In genomic region chr1:54996359-54996868, GRCh38 we compare ENCODE assay signal across 8 cellular contexts. TPM values are rescaled to one million over a fixed set of nuclear protein-coding genes. Genes with fewer than 3 reads are reported as not detected.
DNase-seq lines count a peak whose midpoint lies in the region; ATAC-seq and TF ChIP-seq lines count a peak whose summit lies in the region.

No MANE protein-coding gene starts in this region.

- peaks cover 0 to 64% (median 18%) of the 10 kb centered on the region in 4 donors for H3K27me3 ChIP-seq in esophagus muscularis mucosa

- H3K79me2 ChIP-seq in OCI-LY7 (ENCODE audit: insufficient read depth, low read depth, low read length): no peaks in the 10 kb centered on the region

- peak overlapping the region in 5 of 10 donors; percentile 11 to 90 (median 70) for H3K27ac Mint-ChIP-seq in naive thymus-derived CD8-positive, alpha-beta T cell

- H4K20me1 ChIP-seq in OCI-LY7 (ENCODE audit: insufficient read depth, low read length): no peaks in the 10 kb centered on the region

- H3K4me3 ChIP-seq in OCI-LY7 (ENCODE audit: low read depth, low read length, poor library complexity, severe bottlenecking) (no peak overlapping the region), esophagus muscularis mucosa (no peak overlapping the region)

- H3K27me3 Mint-ChIP-seq in naive thymus-derived CD8-positive, alpha-beta T cell: peaks cover 23 to 50% (median 36%) of the 10 kb centered on the region in 5 donors

- H3K4me1 ChIP-seq in OCI-LY7 (ENCODE audit: insufficient read depth, low read length, poor library complexity, severe bottlenecking): no peaks in the 10 kb centered on the region
- H3K4me1 ChIP-seq in esophagus muscularis mucosa: peaks cover 9 to 11% (median 11%) of the 10 kb centered on the region in 4 donors

- no peak for TF ChIP-seq EP300 in esophagus muscularis mucosa (IDR thresholded peaks at IDR 0.05)

- H3K4me2 ChIP-seq in OCI-LY7 (ENCODE audit: low read length): no peak overlapping the region

- CTCF ChIA-PET in OCI-LY7 (lab: Charles Lee; ENCODE audit: unreplicated experiment): interaction anchor here (0.9 to 1.7 kb wide), 4 partner anchors 10 to 52 kb away, joined by 3 to 5 read pairs (median 4); no protein-coding TSS in a partner anchor

- no peak for TF ChIP-seq POLR2A in esophagus muscularis mucosa (IDR thresholded peaks at IDR 0.05; ENCODE audit: low read depth)

- no peaks in the 10 kb centered on the region for H3K9me3 ChIP-seq in OCI-LY7 (ENCODE audit: low read length)
- H3K9me3 ChIP-seq in esophagus muscularis mucosa: no peaks in the 10 kb centered on the region

- TF ChIP-seq CTCF in OCI-LY7 (conservative IDR thresholded peaks at IDR 0.05; ENCODE audit: low read length) (peak; percentile 88), esophagus muscularis mucosa (IDR thresholded peaks at IDR 0.05) (peak; percentile 70 to 84 (median 82))

- H3K9me2 ChIP-seq in OCI-LY7 (ENCODE audit: insufficient read depth, low read length): no peaks in the 10 kb centered on the region

- no peaks in the 10 kb centered on the region for H3K36me3 Mint-ChIP-seq in naive thymus-derived CD8-positive, alpha-beta T cell

- peaks cover 7 to 28% (median 21%) of the 10 kb centered on the region in 4 donors for H3K4me1 Mint-ChIP-seq in naive thymus-derived CD8-positive, alpha-beta T cell

- WGBS in esophagus muscularis mucosa: 6% methylated on average over 8 of the region's 23 CpGs

- H3K27ac ChIP-seq in OCI-LY7 (ENCODE audit: low read depth, low read length, poor library complexity, severe bottlenecking) (no peak overlapping the region), esophagus muscularis mucosa (replicated peaks in 1 of 4) (no peak overlapping the region)

- peaks cover 0 to 3% (median 0%) of the 10 kb centered on the region in 9 donors for H3K9me3 Mint-ChIP-seq in naive thymus-derived CD8-positive, alpha-beta T cell

- peak overlapping the region; percentile 34 to 71 (median 59) for H3K4me3 Mint-ChIP-seq in naive thymus-derived CD8-positive, alpha-beta T cell

- peak; percentile 62 for DNase-seq in NCI-H2196 (lab: John Stamatoyannopoulos, UW; ENCODE audit: unreplicated experiment)
- DNase-seq in NCI-H2196 treated with DMSO at 0.1 percent for 48 hours (lab: John Stamatoyannopoulos, UW; ENCODE audit: unreplicated experiment): no peak
- DNase-seq in OCI-LY7 (ENCODE audit: low spot score): peak; percentile 75
- DNase-seq in activated T-cell treated with anti-CD3 and anti-CD28 coated beads for 24 hours (ENCODE audit: low read depth): peak; percentile 71
- DNase-seq in esophagus muscularis mucosa (ENCODE audit: extremely low spot score): no peak
- peak; percentile 29 to 80 (median 66) for DNase-seq in naive thymus-derived CD8-positive, alpha-beta T cell
- DNase-seq in stimulated activated naive CD8-positive, alpha-beta T cell treated with anti-CD3 and anti-CD28 coated beads, Interleukin-15, Interleukin-2, amounts not matched to agents 100 U/mL and 50 U/mL, for 24 hours: peak; percentile 87

- ATAC-seq in HG03460 (IDR thresholded peaks at IDR 0.05; ENCODE audit: unreplicated experiment): peak; percentile 76
- ATAC-seq in naive thymus-derived CD8-positive, alpha-beta T cell: peak; percentile 85 to 90
- ATAC-seq in stimulated activated naive CD8-positive, alpha-beta T cell treated with anti-CD3 and anti-CD28 coated beads, Interleukin-15, Interleukin-2, amounts not matched to agents 100 U/mL and 50 U/mL, for 24 hours: peak; percentile 78

- no peak overlapping the region for H2AFZ ChIP-seq in OCI-LY7 (ENCODE audit: low read length)

- H3K36me3 ChIP-seq in OCI-LY7 (ENCODE audit: insufficient read depth, low read length): no peaks in the 10 kb centered on the region
- no peaks in the 10 kb centered on the region for H3K36me3 ChIP-seq in esophagus muscularis mucosa

- POLR2A ChIA-PET in OCI-LY7 (lab: Charles Lee): no interaction called here
- POLR2A ChIA-PET in naive thymus-derived CD8-positive, alpha-beta T cell (lab: Charles Lee): interaction anchor here (1.3 kb wide), 1 partner anchor 51 kb away, joined by 3 read pairs; no protein-coding TSS in a partner anchor

- BruUV-seq in OCI-LY7 (replicated peaks; lab: Mats Ljungman, UMichigan): no TSS peak

- intact Hi-C loops in OCI-LY7 (cut with micrococcal nuclease; ENCODE audit: unreplicated experiment) (loop anchor here (1.0 kb wide), 2 partner anchors 46 to 51 kb away; no protein-coding TSS in a partner anchor), esophagus muscularis mucosa (cut with DNase I) (loop anchor here (2.0 kb wide), 1 partner anchor 46 kb away; no protein-coding TSS in a partner anchor)

RNA-seq across cellular contexts. Expression of gene BSND, which starts 2.3 kb away (rescaled TPM):
- total RNA-seq in OCI-LY7 (2014; rRNA removed; shearing (Covaris generic)): not detected in 2 replicates
- not detected in 2 replicates for total RNA-seq in OCI-LY7 (2022)
- total RNA-seq in esophagus muscularis mucosa: not detected
- total RNA-seq in naive thymus-derived CD8-positive, alpha-beta T cell: not detected
- polyA plus RNA-seq in naive thymus-derived CD8-positive, alpha-beta T cell: not detected

RNA-seq across cellular contexts. Expression of gene TMEM61, which starts 16.0 kb away (rescaled TPM):
- total RNA-seq in OCI-LY7 (2014; rRNA removed; shearing (Covaris generic)): not detected in 2 replicates
- total RNA-seq in OCI-LY7 (2022) (not detected in 2 replicates), esophagus muscularis mucosa (1 to 10 TPM in 1 of 4 donors, under 1 TPM in 2, not detected in 1; 0.66 to 2.5 (median 0.84) TPM)
- total RNA-seq in naive thymus-derived CD8-positive, alpha-beta T cell: not detected
- not detected for polyA plus RNA-seq in naive thymus-derived CD8-positive, alpha-beta T cell

RNA-seq across cellular contexts. Expression of gene PCSK9, which starts 42.9 kb away (rescaled TPM):
- not detected in 2 replicates for total RNA-seq in OCI-LY7 (2014; rRNA removed; shearing (Covaris generic))
- total RNA-seq in OCI-LY7 (2022) (not detected in 2 replicates), esophagus muscularis mucosa (under 1 TPM in 2 of 4 donors, not detected in 2; 0.17 to 0.29 TPM)
- not detected for total RNA-seq in naive thymus-derived CD8-positive, alpha-beta T cell
- not detected for polyA plus RNA-seq in naive thymus-derived CD8-positive, alpha-beta T cell

Comparison
In these comparisons a context has a peak if more than half of its experiments do, and no peak if none do; other contexts are left out.
1. DNase-seq: peak in NCI-H2196 (single experiment), OCI-LY7 (single experiment), activated T-cell treated with anti-CD3 and anti-CD28 coated beads for 24 hours (single experiment), naive thymus-derived CD8-positive, alpha-beta T cell (10 of 10) and stimulated activated naive CD8-positive, alpha-beta T cell treated with anti-CD3 and anti-CD28 coated beads, Interleukin-15, Interleukin-2, amounts not matched to agents 100 U/mL and 50 U/mL, for 24 hours (single experiment); none in NCI-H2196 treated with DMSO at 0.1 percent for 48 hours (single experiment) and esophagus muscularis mucosa (single experiment).
2. Peak in every context shown above with its lines, with median percentiles within 50 percentile points of each other: ATAC-seq.